In the genomic region with DNA sequence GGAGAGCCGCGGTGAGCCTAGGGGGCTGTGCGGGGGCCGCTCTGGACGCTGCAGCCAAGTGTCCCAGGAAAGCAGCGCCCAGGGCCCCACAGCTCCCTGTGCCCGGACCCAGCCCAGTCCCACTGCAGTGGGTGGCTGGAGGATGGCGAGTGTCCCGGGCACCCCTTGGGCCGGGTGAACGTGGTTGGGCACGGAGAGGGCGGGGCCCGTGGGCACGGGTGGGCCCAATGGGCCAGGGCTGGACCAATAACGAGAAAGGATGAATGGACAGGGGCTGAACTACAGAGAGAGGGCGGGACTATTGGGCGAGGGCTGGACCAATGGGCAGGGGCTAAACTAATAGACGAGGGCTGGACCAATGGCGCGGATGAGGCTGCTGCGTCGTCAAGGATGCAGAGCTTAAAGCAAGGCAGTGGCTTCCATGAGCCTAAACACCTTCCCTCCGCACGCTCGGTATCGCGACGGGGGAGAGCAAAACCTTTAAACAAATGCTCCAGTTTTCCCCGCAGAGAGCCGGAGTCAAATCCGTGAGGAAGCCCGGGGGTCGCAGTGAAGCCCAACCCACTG, we compare ENCODE assay signal across 7 cellular contexts. TPM values are rescaled to one million over a fixed set of nuclear protein-coding genes. Genes with fewer than 3 reads are reported as not detected.
A peak's percentile ranks its signal among the peaks of the same experiment; 100 is the strongest.
DNase-seq lines count a peak whose midpoint lies in the region; ATAC-seq, FAIRE-seq and TF ChIP-seq lines count a peak whose summit lies in the region.

No MANE protein-coding gene starts in this region.

- no peak for TF ChIP-seq CTCF in body of pancreas (IDR thresholded peaks at IDR 0.05)

- FAIRE-seq in GM18507 (lab: Jason Lieb, UNC), result peak; percentile 99

- peaks cover 19% of the 10 kb centered on the region for H3K4me1 ChIP-seq in body of pancreas

- peak overlapping the region; percentile 55 to 58 for H3K4me3 ChIP-seq in body of pancreas

- H3K9me3 ChIP-seq in body of pancreas, result no peaks in the 10 kb centered on the region

- intact Hi-C loops in body of pancreas (cut with DNase I) (no loop called here), sciatic nerve (cut with DNase I) (no loop called here)

- H3K27ac ChIP-seq in body of pancreas, result peak overlapping the region; percentile 88 to 95 (median 91)

- no peaks in the 10 kb centered on the region for H3K27me3 ChIP-seq in body of pancreas

- DNase-seq in GM18507 (ENCODE audit: extremely low spot score, insufficient read length, low read depth) (peak; percentile 83), NCI-H2029 (lab: John Stamatoyannopoulos, UW) (peak; percentile 96), T-helper 9 cell (peak; percentile 89), body of pancreas (peak; percentile 96 to 99 (median 98)), iPS DF 19.7 (ENCODE audit: low read depth, low spot score) (peak; percentile 93), sciatic nerve (ENCODE audit: low spot score) (peak; percentile 98)

- H3K36me3 ChIP-seq in body of pancreas (replicated peaks in 1 of 2; ENCODE audit: insufficient read depth in 1 of 2, low read depth in 2 of 2), result no peaks in the 10 kb centered on the region

- 0 to 1% methylated on average over 15 to 34 of the region's 34 CpGs for whole genome bisulfite sequencing in body of pancreas, 2 donors

- peak; percentile 86 for ATAC-seq in HG02981 (IDR thresholded peaks at IDR 0.05; ENCODE audit: unreplicated experiment)
- peak; percentile 94 for ATAC-seq in body of pancreas
- ATAC-seq in sciatic nerve, result peak; percentile 99

- TF ChIP-seq POLR2A in body of pancreas (IDR thresholded peaks at IDR 0.05), result peak; percentile 28 to 77 (median 73)

RNA-seq across cellular contexts. Expression of a gene that starts 0.5 kb away (rescaled TPM):
- total RNA-seq in body of pancreas, result 10 to 100 TPM; 23.6 to 49.1 TPM
- total RNA-seq in sciatic nerve, result 17.7 TPM

RNA-seq across cellular contexts. Expression of a gene that starts 24.6 kb away (rescaled TPM):
- total RNA-seq in body of pancreas, result 10 to 100 TPM in 1 of 2 donors, 1 to 10 TPM in 1; 3.6 to 19.4 TPM
- total RNA-seq in sciatic nerve, result 0.36 TPM

RNA-seq across cellular contexts. Expression of a gene that starts 29.2 kb away (rescaled TPM):
- total RNA-seq in body of pancreas (10 to 100 TPM; 24.6 to 53.7 TPM), sciatic nerve (72.5 TPM)

RNA-seq across cellular contexts. Expression of a gene that starts 52.4 kb away (rescaled TPM):
- total RNA-seq in body of pancreas, result not detected
- total RNA-seq in sciatic nerve, result not detected

Comparison
In these comparisons a context has a peak if more than half of its experiments do, and no peak if none do; other contexts are left out.
1. Peak in every context shown above with its lines: DNase-seq, ATAC-seq, H3K4me3 ChIP-seq and H3K27ac ChIP-seq.